1 cellular context compared by ENCODE assay signal in the genomic region with DNA sequence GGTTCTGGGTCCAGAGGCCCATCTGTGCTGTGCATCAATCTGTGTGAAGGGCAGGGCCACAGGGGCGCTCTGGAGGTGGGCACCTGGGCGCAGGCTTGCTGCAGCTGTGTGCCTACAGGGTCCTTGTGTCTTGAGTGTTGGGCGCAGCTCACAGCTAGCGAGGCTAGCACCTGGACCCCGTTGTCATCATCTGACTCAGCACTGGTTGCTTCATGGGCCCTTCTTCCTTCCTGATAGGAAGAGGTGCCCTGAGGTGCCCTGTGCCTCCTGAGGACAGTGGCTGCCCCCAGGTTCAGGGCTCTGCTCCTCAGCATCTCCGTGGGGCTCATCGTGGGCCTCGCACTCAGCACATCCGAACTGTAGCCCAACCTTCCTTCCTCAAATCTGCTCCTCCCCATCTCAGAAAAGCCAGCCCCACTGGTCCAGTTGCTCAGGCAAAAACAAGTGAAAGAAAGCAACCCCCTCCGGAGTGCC.
A peak's percentile ranks its signal among the peaks of the same experiment; 100 is the strongest.
TF ChIP-seq lines count a peak whose summit lies in the region.

No MANE protein-coding gene starts in this region.

TF ChIP-seq in HepG2, 621 proteins besides CTCF, POLR2A, EP300 and RAD21:
- no peak for TF ChIP-seq ZNF788 (CRISPR knock-in tag; IDR thresholded peaks at IDR 0.05; ENCODE audit: borderline replicate concordance)
- TF ChIP-seq, protein P1, sequence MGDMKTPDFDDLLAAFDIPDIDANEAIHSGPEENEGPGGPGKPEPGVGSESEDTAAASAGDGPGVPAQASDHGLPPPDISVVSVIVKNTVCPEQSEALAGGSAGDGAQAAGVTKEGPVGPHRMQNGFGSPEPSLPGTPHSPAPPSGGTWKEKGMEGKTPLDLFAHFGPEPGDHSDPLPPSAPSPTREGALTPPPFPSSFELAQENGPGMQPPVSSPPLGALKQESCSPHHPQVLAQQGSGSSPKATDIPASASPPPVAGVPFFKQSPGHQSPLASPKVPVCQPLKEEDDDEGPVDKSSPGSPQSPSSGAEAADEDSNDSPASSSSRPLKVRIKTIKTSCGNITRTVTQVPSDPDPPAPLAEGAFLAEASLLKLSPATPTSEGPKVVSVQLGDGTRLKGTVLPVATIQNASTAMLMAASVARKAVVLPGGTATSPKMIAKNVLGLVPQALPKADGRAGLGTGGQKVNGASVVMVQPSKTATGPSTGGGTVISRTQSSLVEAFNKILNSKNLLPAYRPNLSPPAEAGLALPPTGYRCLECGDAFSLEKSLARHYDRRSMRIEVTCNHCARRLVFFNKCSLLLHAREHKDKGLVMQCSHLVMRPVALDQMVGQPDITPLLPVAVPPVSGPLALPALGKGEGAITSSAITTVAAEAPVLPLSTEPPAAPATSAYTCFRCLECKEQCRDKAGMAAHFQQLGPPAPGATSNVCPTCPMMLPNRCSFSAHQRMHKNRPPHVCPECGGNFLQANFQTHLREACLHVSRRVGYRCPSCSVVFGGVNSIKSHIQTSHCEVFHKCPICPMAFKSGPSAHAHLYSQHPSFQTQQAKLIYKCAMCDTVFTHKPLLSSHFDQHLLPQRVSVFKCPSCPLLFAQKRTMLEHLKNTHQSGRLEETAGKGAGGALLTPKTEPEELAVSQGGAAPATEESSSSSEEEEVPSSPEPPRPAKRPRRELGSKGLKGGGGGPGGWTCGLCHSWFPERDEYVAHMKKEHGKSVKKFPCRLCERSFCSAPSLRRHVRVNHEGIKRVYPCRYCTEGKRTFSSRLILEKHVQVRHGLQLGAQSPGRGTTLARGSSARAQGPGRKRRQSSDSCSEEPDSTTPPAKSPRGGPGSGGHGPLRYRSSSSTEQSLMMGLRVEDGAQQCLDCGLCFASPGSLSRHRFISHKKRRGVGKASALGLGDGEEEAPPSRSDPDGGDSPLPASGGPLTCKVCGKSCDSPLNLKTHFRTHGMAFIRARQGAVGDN (CRISPR knock-in tag; IDR thresholded peaks at IDR 0.05): 0 out of 2 replicates have a peak, but pooled peaks have one; percentile 12
